In genomic region chr1:221157026-221157761, GRCh38 we compare ENCODE assay signal across 12 cellular contexts.
DNase-seq lines count a peak whose midpoint lies in the region; ATAC-seq and TF ChIP-seq lines count a peak whose summit lies in the region.
"Had no signal": no experiment of that assay in that cellular context is flagged by ENCODE, and none has a peak within 500 bp of the region (broad histone marks: within the 10 kb centered on the region; RNA-seq: fewer than 3 reads in every experiment).

No MANE protein-coding gene starts in this region.

- ATAC-seq in GM21390 (IDR thresholded peaks at IDR 0.05; ENCODE audit: unreplicated experiment) (peak; percentile 95), HG03139 (IDR thresholded peaks at IDR 0.05; ENCODE audit: unreplicated experiment) (peak; percentile 79)
- ATAC-seq: left colon had no signal

- no peak for TF ChIP-seq CTCF in GM12865 (IDR thresholded peaks at IDR 0.05; ENCODE audit: insufficient read depth, low read depth, low read length, missing control alignments)
- TF ChIP-seq CTCF in ovary (IDR thresholded peaks at IDR 0.05): no peak
- no peak for TF ChIP-seq CTCF in esophagus squamous epithelium (IDR thresholded peaks at IDR 0.05)

- H3K9me3 ChIP-seq in ovary: no peaks in the 10 kb centered on the region
- no peaks in the 10 kb centered on the region for H3K9me3 ChIP-seq in esophagus squamous epithelium

- H3K4me1 ChIP-seq in ovary (ENCODE audit: insufficient read depth) (no peaks in the 10 kb centered on the region), esophagus squamous epithelium (peaks cover 0 to 6% (median 0%) of the 10 kb centered on the region in 3 donors)

- no peak for TF ChIP-seq EP300 in ovary (IDR thresholded peaks at IDR 0.05)

- DNase-seq in GM12865 (ENCODE audit: low read depth) (peak; percentile 52), NOMO-1 treated with dmso at 0.1 percent for 144 hours (lab: John Stamatoyannopoulos, UW; ENCODE audit: unreplicated experiment) (peak; percentile 55), HT-29 (ENCODE audit: low spot score) (no peak), ovary (no peak), midbrain (lab: John Stamatoyannopoulos, UW) (no peak), esophagus squamous epithelium (lab: John Stamatoyannopoulos, UW) (no peak)
- DNase-seq: CD4-positive, CD25-positive, alpha-beta regulatory T cell; H7; left colon; NCI-H2029 treated with DMSO at 0.1 percent for 48 hours had no signal

- H3K27me3 ChIP-seq in ovary: no peaks in the 10 kb centered on the region
- H3K27me3 ChIP-seq in esophagus squamous epithelium: no peaks in the 10 kb centered on the region

- H3K27ac ChIP-seq in ovary (no peak overlapping the region), esophagus squamous epithelium (no peak overlapping the region)

- TF ChIP-seq POLR2A in ovary (IDR thresholded peaks at IDR 0.05) (no peak), esophagus squamous epithelium (IDR thresholded peaks at IDR 0.05) (no peak)

- H3K4me3 ChIP-seq in GM12865 (ENCODE audit: low read depth, low read length): no peak overlapping the region
- H3K4me3 ChIP-seq in ovary: no peak overlapping the region
- no peak overlapping the region for H3K4me3 ChIP-seq in esophagus squamous epithelium

- intact Hi-C loops in ovary (cut with DNase I): no loop called here
- intact Hi-C loops in esophagus squamous epithelium (cut with DNase I): no loop called here

- 42 to 57% (median 55%) methylated on average over 6 of the region's 6 CpGs for WGBS in ovary, 3 donors
- 52 to 58% methylated on average over 6 of the region's 6 CpGs for WGBS in esophagus squamous epithelium, 2 donors

- H3K36me3 ChIP-seq in ovary: no peaks in the 10 kb centered on the region
- no peaks in the 10 kb centered on the region for H3K36me3 ChIP-seq in esophagus squamous epithelium

Comparison
In these comparisons a context has a peak if more than half of its experiments do, and no peak if none do; other contexts are left out.
1. DNase-seq: peak in GM12865 (single experiment) and NOMO-1 treated with dmso at 0.1 percent for 144 hours (single experiment); none in HT-29 (single experiment), ovary (0 of 5), midbrain (single experiment) and esophagus squamous epithelium (single experiment).